In the genomic region with DNA sequence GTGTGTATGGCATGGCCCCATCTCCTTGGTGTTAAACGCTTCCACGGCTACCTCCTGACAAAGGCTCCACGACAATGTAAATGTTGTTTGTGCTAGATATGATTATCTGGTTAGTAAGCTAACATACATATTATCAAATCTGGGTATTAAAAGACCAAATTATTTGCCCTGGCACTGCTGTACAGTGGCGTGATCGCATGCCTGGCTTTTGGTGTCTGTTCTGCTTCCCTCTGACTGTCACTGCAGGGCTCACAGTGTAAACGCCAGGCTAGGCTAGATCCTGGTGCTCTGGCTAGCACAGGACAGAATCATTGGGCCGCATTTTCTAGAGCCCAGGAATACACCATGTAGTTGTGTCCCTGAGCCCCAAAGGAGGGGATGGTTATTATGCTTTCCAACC, we compare ENCODE assay signal across 16 cellular contexts. TPM values are rescaled to one million over a fixed set of nuclear protein-coding genes. Genes with fewer than 3 reads are reported as not detected.
DNase-seq lines count a peak whose midpoint lies in the region; ATAC-seq and TF ChIP-seq lines count a peak whose summit lies in the region.
"Had no signal": no experiment of that assay in that cellular context is flagged by ENCODE, and none has a peak within 500 bp of the region (broad histone marks: within the 10 kb centered on the region; RNA-seq: fewer than 3 reads in every experiment).

No MANE protein-coding gene starts in this region.

- H4K91ac ChIP-seq in trophoblast cell (ENCODE audit: low read depth, low read length), result peak overlapping the region; percentile 85

- no TSS peak for BruUV-seq in MCF 10A (replicated peaks; lab: Mats Ljungman, UMichigan)

- TF ChIP-seq CTCF in breast epithelium (IDR thresholded peaks at IDR 0.05), result no peak
- TF ChIP-seq CTCF in MCF 10A (IDR thresholded peaks at IDR 0.05; ENCODE audit: unreplicated experiment), result no peak
- TF ChIP-seq CTCF in mesothelial cell of epicardium (IDR thresholded peaks at IDR 0.05; ENCODE audit: unreplicated experiment), result no peak
- TF ChIP-seq CTCF in GM20000 (IDR thresholded peaks at IDR 0.05; ENCODE audit: extremely low read depth, missing control alignments), result no peak

- H3K27me3 ChIP-seq in breast epithelium, result no peaks in the 10 kb centered on the region
- no peaks in the 10 kb centered on the region for H3K27me3 ChIP-seq in trophoblast cell (ENCODE audit: insufficient read depth, low read length)
- H3K27me3 ChIP-seq: BLaER1 had no signal

- no peak overlapping the region for H3K9ac ChIP-seq in trophoblast cell (ENCODE audit: low read length)
- H3K9ac ChIP-seq: BLaER1, GM23248 had no signal

- no peak for ATAC-seq in GM19035 (IDR thresholded peaks at IDR 0.05; ENCODE audit: unreplicated experiment)

- no peak overlapping the region for H2AFZ ChIP-seq in trophoblast cell (ENCODE audit: insufficient read depth, low read length, poor library complexity)
- H2AFZ ChIP-seq: GM23248 had no signal

- CTCF ChIA-PET in MCF 10A (lab: Yijun Ruan, JAX), result interaction anchor here (1.5 kb wide), 1 partner anchor 156 kb away, joined by 5 read pairs; no protein-coding TSS in a partner anchor

- H3K27me3 Mint-ChIP-seq in MCF 10A (ENCODE audit: insufficient read depth, unreplicated experiment) (no peaks in the 10 kb centered on the region), mesothelial cell of epicardium (ENCODE audit: low read depth) (no peaks in the 10 kb centered on the region)
- H3K27me3 Mint-ChIP-seq: CD4-positive, alpha-beta memory T cell had no signal

- peak overlapping the region; percentile 78 for H2BK12ac ChIP-seq in trophoblast cell (ENCODE audit: low read length)

- H3K27ac Mint-ChIP-seq in MCF 10A (ENCODE audit: low read depth, unreplicated experiment) (no peak overlapping the region), mesothelial cell of epicardium (peak overlapping the region; percentile 87)
- H3K27ac Mint-ChIP-seq: CD4-positive, alpha-beta memory T cell had no signal

- H2BK5ac ChIP-seq in trophoblast cell (ENCODE audit: low read depth, low read length, poor library complexity), result peak overlapping the region; percentile 44

- DNase-seq in breast epithelium (ENCODE audit: low spot score in 2 of 2), result no peak
- DNase-seq in MCF 10A (ENCODE audit: unreplicated experiment), result no peak
- DNase-seq in mesothelial cell of epicardium (ENCODE audit: low spot score in 2 of 2, unreplicated experiment in 2 of 2), result no peak
- no peak for DNase-seq in trophoblast cell
- no peak for DNase-seq in NCI-H2081 treated with DMSO at 0.1 percent for 48 hours (lab: John Stamatoyannopoulos, UW)
- DNase-seq in NCI-H1417 treated with DMSO at 0.1 percent for 48 hours (lab: John Stamatoyannopoulos, UW), result no peak
- no peak for DNase-seq in GM20000 (ENCODE audit: low spot score)
- DNase-seq: 8988T; CD4-positive, alpha-beta memory T cell; DMS79 treated with DMSO at 0.1 percent for 48 hours; GF-D8; GM23248; HCEC 1CT had no signal

- H3K27ac ChIP-seq in breast epithelium, result peak overlapping the region; percentile 51 to 70
- peak overlapping the region; percentile 70 for H3K27ac ChIP-seq in trophoblast cell (ENCODE audit: low read depth, low read length)
- H3K27ac ChIP-seq: BLaER1, GM23248 had no signal

- H3K9me3 ChIP-seq in breast epithelium (no peaks in the 10 kb centered on the region), trophoblast cell (ENCODE audit: insufficient read depth, low read depth, low read length) (no peaks in the 10 kb centered on the region)
- H3K9me3 ChIP-seq: BLaER1 had no signal

- no peak for TF ChIP-seq POLR2A in breast epithelium (IDR thresholded peaks at IDR 0.05)

- H4K12ac ChIP-seq in trophoblast cell (ENCODE audit: low read depth, low read length), result no peak overlapping the region

- H3K4me1 ChIP-seq in breast epithelium, result peaks cover 0 to 5% of the 10 kb centered on the region in 2 donors
- peaks cover 15 to 38% of the 10 kb centered on the region in 2 experiments for H3K4me1 ChIP-seq in trophoblast cell (ENCODE audit: control insufficient read depth in 1 of 2, insufficient read depth in 2 of 2, low read length in 2 of 2)

- intact Hi-C loops in breast epithelium (cut with DNase I; ENCODE audit: low total_unique reads), result no loop called here
- intact Hi-C loops in MCF 10A (cut with micrococcal nuclease), result no loop called here

- no peaks in the 10 kb centered on the region for H3K9me3 Mint-ChIP-seq in MCF 10A (ENCODE audit: unreplicated experiment)
- no peaks in the 10 kb centered on the region for H3K9me3 Mint-ChIP-seq in mesothelial cell of epicardium
- H3K9me3 Mint-ChIP-seq: CD4-positive, alpha-beta memory T cell had no signal

- no peak overlapping the region for H3K4me3 Mint-ChIP-seq in MCF 10A (ENCODE audit: unreplicated experiment)
- H3K4me3 Mint-ChIP-seq in mesothelial cell of epicardium, result no peak overlapping the region
- H3K4me3 Mint-ChIP-seq: CD14-positive monocyte; CD4-positive, alpha-beta memory T cell had no signal

- H3K4me3 ChIP-seq in breast epithelium (no peak overlapping the region), trophoblast cell (ENCODE audit: low read depth, low read length) (no peak overlapping the region)
- H3K4me3 ChIP-seq: BLaER1, GM23248 had no signal

- H2BK120ac ChIP-seq in trophoblast cell (ENCODE audit: insufficient read depth, low read length, poor library complexity), result peak overlapping the region; percentile 35

- H3K23ac ChIP-seq in trophoblast cell (ENCODE audit: low read length), result no peak overlapping the region

- H3K4me1 Mint-ChIP-seq in MCF 10A (ENCODE audit: insufficient read depth, unreplicated experiment) (no peaks in the 10 kb centered on the region), mesothelial cell of epicardium (peaks cover 10% of the 10 kb centered on the region)
- H3K4me1 Mint-ChIP-seq: CD4-positive, alpha-beta memory T cell had no signal

- no CpG with 5 or more reads among the region's 7 CpGs for WGBS in trophoblast cell (ENCODE audit: extremely low coverage, insufficient coverage, insufficient read length)

- POLR2A ChIA-PET in MCF 10A (lab: Yijun Ruan, JAX), result no interaction called here

- H4K8ac ChIP-seq in trophoblast cell (ENCODE audit: low read depth, low read length), result no peak overlapping the region

- peak overlapping the region; percentile 64 for H2AK5ac ChIP-seq in trophoblast cell (ENCODE audit: low read length)

- no peak overlapping the region for H3K4me2 ChIP-seq in trophoblast cell (ENCODE audit: low read length)
- H3K4me2 ChIP-seq: BLaER1 had no signal

- H3K36me3 ChIP-seq in breast epithelium (no peaks in the 10 kb centered on the region), trophoblast cell (ENCODE audit: control insufficient read depth in 1 of 2, insufficient read depth in 2 of 2, low read length in 2 of 2) (no peaks in the 10 kb centered on the region)
- H3K36me3 ChIP-seq: BLaER1 had no signal

- H3K18ac ChIP-seq in trophoblast cell (ENCODE audit: low read length), result peak overlapping the region; percentile 7

- H3K36me3 Mint-ChIP-seq in MCF 10A (ENCODE audit: insufficient read depth, unreplicated experiment), result no peaks in the 10 kb centered on the region
- no peaks in the 10 kb centered on the region for H3K36me3 Mint-ChIP-seq in mesothelial cell of epicardium

- H3K14ac ChIP-seq in trophoblast cell (ENCODE audit: low read length), result peak overlapping the region; percentile 46

- H3K79me1 ChIP-seq in trophoblast cell (ENCODE audit: low read length), result peaks cover 15% of the 10 kb centered on the region

- H3K79me2 ChIP-seq in trophoblast cell (ENCODE audit: control insufficient read depth, insufficient read depth, low read length, poor library complexity), result peaks cover 2% of the 10 kb centered on the region

- no peak overlapping the region for H3K4ac ChIP-seq in trophoblast cell (ENCODE audit: low read depth, low read length)

RNA-seq across cellular contexts. Expression of gene CD164, which starts 38.7 kb away (rescaled TPM):
- total RNA-seq in breast epithelium (100 to 1,000 TPM; 186 to 302 (median 238) TPM), MCF 10A (2022) (156 and 172 TPM in 2 replicates), mesothelial cell of epicardium (255 to 262 TPM (median 256 TPM) in 3 replicates)
- 180 and 183 TPM in 2 replicates for polyA plus RNA-seq in trophoblast cell (2013)
